In the genomic region with DNA sequence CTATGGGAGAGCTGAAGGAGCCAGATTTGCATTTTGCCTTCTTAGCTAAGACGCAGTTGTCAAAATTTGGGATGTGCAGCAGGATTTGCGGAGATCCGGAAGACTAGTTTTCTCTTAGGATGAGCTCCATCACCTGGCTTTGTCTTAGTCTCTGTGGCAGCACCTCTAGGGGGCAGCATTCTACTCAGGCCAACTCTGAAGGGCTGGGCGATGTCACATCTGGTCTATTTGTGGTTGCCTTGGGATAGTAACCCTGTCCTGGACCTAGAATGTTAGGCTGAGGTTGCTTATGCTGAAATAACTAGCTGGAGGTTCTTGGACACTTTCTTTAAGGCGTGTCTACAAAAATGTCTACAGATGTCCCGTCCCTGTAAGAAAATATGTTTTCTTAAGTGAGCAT, we compare ENCODE assay signal across 9 cellular contexts.
DNase-seq lines count a peak whose midpoint lies in the region; ATAC-seq, FAIRE-seq and TF ChIP-seq lines count a peak whose summit lies in the region.
"Had no signal": no experiment of that assay in that cellular context is flagged by ENCODE, and none has a peak within 500 bp of the region (broad histone marks: within the 10 kb centered on the region; RNA-seq: fewer than 3 reads in every experiment).

No MANE protein-coding gene starts in this region.

- H3K79me2 ChIP-seq in H1 (ENCODE audit: control insufficient read depth in 1 of 2, insufficient read depth in 2 of 2, low read length in 2 of 2) = peaks cover 0 to 15% of the 10 kb centered on the region in 2 experiments; a peak in 2 of 4 replicates

- no peak overlapping the region for H3K4me3 Mint-ChIP-seq in activated naive CD4-positive, alpha-beta T cell treated with anti-CD3 and anti-CD28 coated beads for 36 hours
- no peak overlapping the region for H3K4me3 Mint-ChIP-seq in stimulated activated naive B cell treated with anti-CD40 and anti-IgM and Interleukin-4, amounts not matched to agents 10 μg/mL and 1 μg/mL and 100 μg/mL, for 72 hours

- H2BK5ac ChIP-seq in H1 (ENCODE audit: low read depth, low read length) = no peak overlapping the region

- no peak overlapping the region for H3K56ac ChIP-seq in H1 (replicated peaks; ENCODE audit: insufficient read length, low read depth, low read length)

- no peak overlapping the region for H2AFZ ChIP-seq in H1 (ENCODE audit: low read length)

- H3K4me1 Mint-ChIP-seq in activated naive CD4-positive, alpha-beta T cell treated with anti-CD3 and anti-CD28 coated beads for 36 hours (ENCODE audit: low read depth) = no peaks in the 10 kb centered on the region
- no peaks in the 10 kb centered on the region for H3K4me1 Mint-ChIP-seq in stimulated activated naive B cell treated with anti-CD40 and anti-IgM and Interleukin-4, amounts not matched to agents 10 μg/mL and 1 μg/mL and 100 μg/mL, for 72 hours

- no peak overlapping the region for H4K5ac ChIP-seq in H1 (ENCODE audit: insufficient read length, low read depth, low read length)

- no peak overlapping the region for H2BK20ac ChIP-seq in H1 (ENCODE audit: low read length)

- H3K27me3 ChIP-seq in H1 (replicated peaks in 1 of 4; ENCODE audit: control insufficient read depth in 3 of 4, extremely low read depth in 1 of 4, insufficient read depth in 3 of 4, low read length in 3 of 4) = no peaks in the 10 kb centered on the region
- no peaks in the 10 kb centered on the region for H3K27me3 ChIP-seq in Peyer's patch

- no peak overlapping the region for H2AK5ac ChIP-seq in H1 (ENCODE audit: low read depth, low read length)

- H4K91ac ChIP-seq in H1 (replicated peaks; ENCODE audit: insufficient read length, low read length) = no peak overlapping the region

- no peaks in the 10 kb centered on the region for H3K23me2 ChIP-seq in H1 (ENCODE audit: low read depth, low read length)

- H3K27ac ChIP-seq in H1 (ENCODE audit: low read depth, low read length) (no peak overlapping the region), Peyer's patch (no peak overlapping the region)

- no peak for TF ChIP-seq EP300 in H1 (IDR thresholded peaks at IDR 0.05; ENCODE audit: borderline replicate concordance in 1 of 2, low read depth in 2 of 2, low read length in 2 of 2)

- H4K8ac ChIP-seq in H1 (ENCODE audit: extremely low read depth, insufficient read depth, low read length) = no peak overlapping the region

- TF ChIP-seq RAD21 in H1 (IDR thresholded peaks at IDR 0.05 in 1 of 2, conservative IDR thresholded peaks at IDR 0.05 in 1 of 2; ENCODE audit: low read depth in 2 of 2, low read length in 2 of 2) = peak; percentile 68 to 78

- H3K9me3 ChIP-seq in H1 (ENCODE audit: insufficient read depth in 2 of 2, low read depth in 1 of 2, low read length in 1 of 2) (no peaks in the 10 kb centered on the region), Peyer's patch (peaks cover 0 to 2% (median 0%) of the 10 kb centered on the region in 4 donors)
- H3K9me3 ChIP-seq: HAP-1 had no signal

- TF ChIP-seq CTCF in LNCaP clone FGC (IDR thresholded peaks at IDR 0.05; ENCODE audit: control insufficient read depth, extremely low read depth, insufficient read depth) = peak; percentile 59
- TF ChIP-seq CTCF in H1 (IDR thresholded peaks at IDR 0.05; ENCODE audit: control extremely low read depth in 1 of 3, insufficient read depth in 1 of 3, low read depth in 1 of 3, low read length in 3 of 3) = peak; percentile 66 to 86 (median 70)
- TF ChIP-seq CTCF in Peyer's patch (IDR thresholded peaks at IDR 0.05) = no peak

- H3K9me3 Mint-ChIP-seq in activated naive CD4-positive, alpha-beta T cell treated with anti-CD3 and anti-CD28 coated beads for 36 hours = peaks cover 5% of the 10 kb centered on the region
- H3K9me3 Mint-ChIP-seq in stimulated activated naive B cell treated with anti-CD40 and anti-IgM and Interleukin-4, amounts not matched to agents 10 μg/mL and 1 μg/mL and 100 μg/mL, for 72 hours = no peaks in the 10 kb centered on the region

- peak; percentile 90 for FAIRE-seq in H1 (lab: Jason Lieb, UNC)

- H2BK12ac ChIP-seq in H1 (ENCODE audit: low read depth, low read length) = no peak overlapping the region

- CTCF ChIA-PET in activated naive CD4-positive, alpha-beta T cell treated with anti-CD3 and anti-CD28 coated beads for 36 hours (lab: Charles Lee) = interaction anchor here (1.4 kb wide), 1 partner anchor 11 kb away, joined by 6 read pairs; no protein-coding TSS in a partner anchor
- CTCF ChIA-PET in H1 (lab: Charles Lee; ENCODE audit: partially characterized antibody) = interaction anchor here (0.5 to 4.9 kb wide), 64 partner anchors 9 to 805 kb away, joined by 3 to 55 read pairs (median 4); no protein-coding TSS in a partner anchor

- peak; percentile 36 to 41 for ATAC-seq in stimulated activated naive B cell treated with anti-CD40 and anti-IgM and Interleukin-4, amounts not matched to agents 10 μg/mL and 1 μg/mL and 100 μg/mL, for 72 hours (replicated peaks)
- ATAC-seq in HG02981 (IDR thresholded peaks at IDR 0.05; ENCODE audit: unreplicated experiment) = no peak

- no peak for TF ChIP-seq POLR2A in H1 (IDR thresholded peaks at IDR 0.05; ENCODE audit: control extremely low read depth in 1 of 2, low read depth in 2 of 2, low read length in 2 of 2)
- no peak for TF ChIP-seq POLR2A in Peyer's patch (IDR thresholded peaks at IDR 0.05)

- H3K36me3 Mint-ChIP-seq in activated naive CD4-positive, alpha-beta T cell treated with anti-CD3 and anti-CD28 coated beads for 36 hours (ENCODE audit: low read depth) = no peaks in the 10 kb centered on the region
- H3K36me3 Mint-ChIP-seq in stimulated activated naive B cell treated with anti-CD40 and anti-IgM and Interleukin-4, amounts not matched to agents 10 μg/mL and 1 μg/mL and 100 μg/mL, for 72 hours = no peaks in the 10 kb centered on the region

- H3K4me3 ChIP-seq in LNCaP clone FGC (ENCODE audit: low read depth, low read length) = no peak overlapping the region
- H3K4me3 ChIP-seq in H1 (ENCODE audit: extremely low read depth in 1 of 4, insufficient read depth in 2 of 4, low read depth in 3 of 4, low read length in 4 of 4) = no peak overlapping the region
- no peak overlapping the region for H3K4me3 ChIP-seq in Peyer's patch
- H3K4me3 ChIP-seq: HAP-1 had no signal

- POLR2A ChIA-PET in H1 (lab: Charles Lee; ENCODE audit: partially characterized antibody) = interaction anchor here (1.4 kb wide), 1 partner anchor 29 kb away, joined by 3 read pairs; no protein-coding TSS in a partner anchor

- H3K14ac ChIP-seq in H1 (ENCODE audit: insufficient read length) = no peak overlapping the region

- no peak overlapping the region for H3K4ac ChIP-seq in H1 (replicated peaks; ENCODE audit: insufficient read length, low read depth, low read length)

- 0 out of 2 replicates have a peak, but pooled peaks cover 2% of the 10 kb centered on the region for H3K79me1 ChIP-seq in H1 (ENCODE audit: low read depth, low read length)

- H3K36me3 ChIP-seq in H1 (ENCODE audit: control insufficient read depth in 2 of 4, insufficient read depth in 4 of 4, low read length in 3 of 4) (no peaks in the 10 kb centered on the region; a peak in 1 of 8 replicates), Peyer's patch (no peaks in the 10 kb centered on the region)
- H3K36me3 ChIP-seq: HAP-1 had no signal

- H3K9ac ChIP-seq in H1 (replicated peaks in 1 of 4; ENCODE audit: extremely low read depth in 1 of 4, low read depth in 3 of 4, low read length in 3 of 4) = no peak overlapping the region

- H2BK120ac ChIP-seq in H1 (replicated peaks; ENCODE audit: low read depth, low read length) = no peak overlapping the region

- H4K20me1 ChIP-seq in H1 (replicated peaks in 1 of 2; ENCODE audit: control insufficient read depth in 1 of 2, insufficient read depth in 2 of 2, low read length in 2 of 2) = no peaks in the 10 kb centered on the region

- no peaks in the 10 kb centered on the region for H3K27me3 Mint-ChIP-seq in activated naive CD4-positive, alpha-beta T cell treated with anti-CD3 and anti-CD28 coated beads for 36 hours (ENCODE audit: low read depth)
- no peaks in the 10 kb centered on the region for H3K27me3 Mint-ChIP-seq in stimulated activated naive B cell treated with anti-CD40 and anti-IgM and Interleukin-4, amounts not matched to agents 10 μg/mL and 1 μg/mL and 100 μg/mL, for 72 hours

- intact Hi-C loops in activated naive CD4-positive, alpha-beta T cell treated with anti-CD3 and anti-CD28 coated beads for 36 hours (cut with micrococcal nuclease) = no loop called here

- no peak overlapping the region for H2BK15ac ChIP-seq in H1 (ENCODE audit: low read length)

- no peak overlapping the region for H3K4me2 ChIP-seq in H1 (ENCODE audit: insufficient read depth in 1 of 2, low read depth in 2 of 2, low read length in 2 of 2)

- no peak overlapping the region for H3K27ac Mint-ChIP-seq in activated naive CD4-positive, alpha-beta T cell treated with anti-CD3 and anti-CD28 coated beads for 36 hours
- no peak overlapping the region for H3K27ac Mint-ChIP-seq in stimulated activated naive B cell treated with anti-CD40 and anti-IgM and Interleukin-4, amounts not matched to agents 10 μg/mL and 1 μg/mL and 100 μg/mL, for 72 hours

- H3K4me1 ChIP-seq in H1 (replicated peaks in 1 of 4; ENCODE audit: control insufficient read depth in 3 of 4, insufficient read depth in 4 of 4, low read length in 3 of 4) (no peaks in the 10 kb centered on the region), Peyer's patch (no peaks in the 10 kb centered on the region)
- H3K4me1 ChIP-seq: HAP-1 had no signal

- no peak overlapping the region for H3K23ac ChIP-seq in H1 (ENCODE audit: insufficient read length)

- DNase-seq in activated naive CD4-positive, alpha-beta T cell treated with anti-CD3 and anti-CD28 coated beads for 36 hours = peak; percentile 9
- no peak for DNase-seq in activated naive CD4-positive, alpha-beta T cell (lab: John Stamatoyannopoulos, UW)
- DNase-seq in LNCaP clone FGC (ENCODE audit: low read depth) (no peak), H1 (ENCODE audit: low read depth in 1 of 2, low spot score in 2 of 2) (peak in 1 of 2 experiments; percentile 78), Peyer's patch (no peak), NCI-H2171 (lab: John Stamatoyannopoulos, UW) (no peak)
- peak; percentile 1 for DNase-seq in stimulated activated naive B cell treated with anti-CD40 and anti-IgM and Interleukin-4, amounts not matched to agents 10 μg/mL and 1 μg/mL and 100 μg/mL, for 72 hours

- WGBS in H1 (ENCODE audit: extremely low coverage in 1 of 2, insufficient coverage in 1 of 2, insufficient read length in 1 of 2, insufficient replicate concordance in 2 of 2, low coverage in 1 of 2, low lambda C conversion rate in 2 of 2, missing lambda C conversion rate in 1 of 2), 2 experiments = 83% methylated on average over 6 of the region's 6 CpGs; no CpG with 5 or more reads in 1 of the 2 experiments

- no peak overlapping the region for H3K18ac ChIP-seq in H1 (ENCODE audit: extremely low read depth, low read length)

Comparison
In these comparisons a context has a peak if more than half of its experiments do, and no peak if none do; other contexts are left out.
1. DNase-seq: peak in activated naive CD4-positive, alpha-beta T cell treated with anti-CD3 and anti-CD28 coated beads for 36 hours (single experiment) and stimulated activated naive B cell treated with anti-CD40 and anti-IgM and Interleukin-4, amounts not matched to agents 10 μg/mL and 1 μg/mL and 100 μg/mL, for 72 hours (single experiment); none in activated naive CD4-positive, alpha-beta T cell (0 of 4), LNCaP clone FGC (single experiment), Peyer's patch (0 of 3) and NCI-H2171 (single experiment).
2. CTCF ChIP-seq: peak in LNCaP clone FGC (single experiment) and H1 (3 of 3); none in Peyer's patch (0 of 6).